ENCODE assay signal across 12 cellular contexts in genomic region chr15:48974865-48975264, GRCh38. TPM values are rescaled to one million over a fixed set of nuclear protein-coding genes. Genes with fewer than 3 reads are reported as not detected.
DNase-seq lines count a peak whose midpoint lies in the region; ATAC-seq, FAIRE-seq and TF ChIP-seq lines count a peak whose summit lies in the region.
"Had no signal": no experiment of that assay in that cellular context is flagged by ENCODE, and none has a peak within 500 bp of the region (broad histone marks: within the 10 kb centered on the region; RNA-seq: fewer than 3 reads in every experiment).

No MANE protein-coding gene starts in this region.

- no peaks in the 10 kb centered on the region for H3K79me2 ChIP-seq in K562 (ENCODE audit: control insufficient read depth, insufficient read depth, low read length)

- no TSS peak for BruUV-seq in K562 (replicated peaks; lab: Mats Ljungman, UMichigan)

- no peak for TF ChIP-seq POLR2A in K562 (conservative IDR thresholded peaks at IDR 0.05)

- H3K4me3 ChIP-seq in BE2C (ENCODE audit: low read depth, low read length) (no peak overlapping the region), K562 (no peak overlapping the region)
- H3K4me3 ChIP-seq: lung had no signal

- no peaks in the 10 kb centered on the region for H3K36me3 Mint-ChIP-seq in mesothelial cell of epicardium
- no peaks in the 10 kb centered on the region for H3K36me3 Mint-ChIP-seq in activated CD4-positive, alpha-beta memory T cell treated with anti-CD3 and anti-CD28 coated beads for 36 hours

- peak; percentile 72 for ATAC-seq in K562
- no peak for ATAC-seq in GM21447 (IDR thresholded peaks at IDR 0.05; ENCODE audit: unreplicated experiment)

- H3K27ac ChIP-seq in K562 (ENCODE audit: extremely low read depth, low read depth, low read length) = no peak overlapping the region; the same call in 2 of the 3 replicates

- whole genome bisulfite sequencing in K562 (ENCODE audit: insufficient coverage, low coverage, missing lambda C conversion rate) = 13% methylated on average over 2 of the region's 2 CpGs

- H3K9me3 Mint-ChIP-seq in mesothelial cell of epicardium = peaks cover 7% of the 10 kb centered on the region
- H3K9me3 Mint-ChIP-seq in activated CD4-positive, alpha-beta memory T cell treated with anti-CD3 and anti-CD28 coated beads for 36 hours = no peaks in the 10 kb centered on the region
- H3K9me3 Mint-ChIP-seq: activated B cell treated with CpG ODN at 0.5 μM for 24 hours had no signal

- intact Hi-C loops in K562 (cut with micrococcal nuclease) = no loop called here
- intact Hi-C loops in activated CD4-positive, alpha-beta memory T cell treated with anti-CD3 and anti-CD28 coated beads for 36 hours (cut with micrococcal nuclease) = loop anchor here (2.0 kb wide), 1 partner anchor 112 kb away; no protein-coding TSS in a partner anchor

- H3K4me3 Mint-ChIP-seq in mesothelial cell of epicardium = peak overlapping the region; percentile 67
- no peak overlapping the region for H3K4me3 Mint-ChIP-seq in activated CD4-positive, alpha-beta memory T cell treated with anti-CD3 and anti-CD28 coated beads for 36 hours

- H3K4me2 ChIP-seq in K562 (ENCODE audit: insufficient read depth, low read length) = peak overlapping the region; percentile 77; the same call in 1 of the 2 replicates

- in situ Hi-C loops in K562 (cut with MboI) = no loop called here

- TF ChIP-seq EP300 in K562 (IDR thresholded peaks at IDR 0.05; ENCODE audit: low read length) = no peak

- TF ChIP-seq CTCF in BE2C (IDR thresholded peaks at IDR 0.05; ENCODE audit: low read depth, low read length) = 0 out of 2 replicates have a peak, but pooled peaks have one; percentile 18
- TF ChIP-seq CTCF in K562 (IDR thresholded peaks at IDR 0.05 in 2 of 3, conservative IDR thresholded peaks at IDR 0.05 in 1 of 3; ENCODE audit: insufficient read depth in 2 of 3, low read depth in 1 of 3, low read length in 3 of 3) = peak; percentile 25 to 31 (median 31); a peak in 3 of 6 replicates
- no peak for TF ChIP-seq CTCF in mesothelial cell of epicardium (IDR thresholded peaks at IDR 0.05; ENCODE audit: unreplicated experiment)

- H3K9me1 ChIP-seq in K562 (ENCODE audit: control insufficient read depth, insufficient read depth, low read length) = no peaks in the 10 kb centered on the region

- FAIRE-seq in K562 (lab: Jason Lieb, UNC) = peak; percentile 57
- FAIRE-seq: colon, D721Med had no signal

- peaks cover 3% of the 10 kb centered on the region for H3K27me3 Mint-ChIP-seq in mesothelial cell of epicardium (ENCODE audit: low read depth)
- peaks cover 19% of the 10 kb centered on the region for H3K27me3 Mint-ChIP-seq in activated CD4-positive, alpha-beta memory T cell treated with anti-CD3 and anti-CD28 coated beads for 36 hours

- TF ChIP-seq RAD21 in K562 (CRISPR knock-in tag; conservative IDR thresholded peaks at IDR 0.05 in 1 of 2, IDR thresholded peaks at IDR 0.05 in 1 of 2) = 0 out of 4 replicates have a peak, but pooled peaks have one; percentile 6 to 11

- no peaks in the 10 kb centered on the region for H4K20me1 ChIP-seq in K562 (replicated peaks; ENCODE audit: control insufficient read depth, insufficient read depth, low read length)

- peak overlapping the region; percentile 27 to 75; a peak in 2 of 4 replicates for H3K9ac ChIP-seq in K562 (ENCODE audit: insufficient read depth in 1 of 2, low read depth in 2 of 2, low read length in 2 of 2)

- H3K36me3 ChIP-seq in BE2C = no peaks in the 10 kb centered on the region
- no peaks in the 10 kb centered on the region for H3K36me3 ChIP-seq in K562 (ENCODE audit: control insufficient read depth, insufficient read depth, low read length)

- POLR2A ChIA-PET in K562 (lab: Yijun Ruan, JAX) = interaction anchor here (0.8 to 1.1 kb wide), 3 partner anchors 10 to 19 kb away, joined by 3 to 12 read pairs (median 3); partner anchors contain the start of gene SHC4
- POLR2A ChIA-PET in activated CD4-positive, alpha-beta memory T cell treated with anti-CD3 and anti-CD28 coated beads for 36 hours (lab: Charles Lee) = interaction anchor here (1.3 kb wide), 1 partner anchor 97 kb away, joined by 7 read pairs; the partner anchor contains the start of gene EID1

- H3K9me3 ChIP-seq in BE2C (no peaks in the 10 kb centered on the region), K562 (replicated peaks; ENCODE audit: control insufficient read depth, insufficient read depth, low read depth, low read length) (no peaks in the 10 kb centered on the region)

- DNase-seq in BE2C (peak; percentile 30), LHCN-M2 (ENCODE audit: low read depth) (peak; percentile 19), K562 (ENCODE audit: extremely low read depth in 1 of 4, low spot score in 3 of 4) (peak; percentile 31 to 58 (median 34)), mesothelial cell of epicardium (ENCODE audit: low spot score in 2 of 2, unreplicated experiment in 2 of 2) (no peak), SIG-M5 (lab: John Stamatoyannopoulos, UW) (no peak)
- DNase-seq in activated CD4-positive, CD25-positive, alpha-beta regulatory T cell (lab: John Stamatoyannopoulos, UW) = no peak
- DNase-seq in activated CD4-positive, alpha-beta memory T cell treated with anti-CD3 and anti-CD28 coated beads for 36 hours = no peak
- DNase-seq: activated B cell treated with CpG ODN at 0.5 μM for 24 hours had no signal

- H3K4me1 ChIP-seq in BE2C (peaks cover 4% of the 10 kb centered on the region; the same call in 1 of the 2 replicates), K562 (replicated peaks in 1 of 2; ENCODE audit: control insufficient read depth in 2 of 2, insufficient read depth in 2 of 2, low read length in 2 of 2) (peaks cover 12 to 18% of the 10 kb centered on the region in 2 experiments; a peak in 3 of 5 replicates)

- H3K27me3 ChIP-seq in BE2C (no peaks in the 10 kb centered on the region), K562 (ENCODE audit: control insufficient read depth in 2 of 2, insufficient read depth in 2 of 2, low read length in 2 of 2) (no peaks in the 10 kb centered on the region)

- H3K4me1 Mint-ChIP-seq in mesothelial cell of epicardium = peaks cover 21% of the 10 kb centered on the region
- no peaks in the 10 kb centered on the region for H3K4me1 Mint-ChIP-seq in activated CD4-positive, alpha-beta memory T cell treated with anti-CD3 and anti-CD28 coated beads for 36 hours (ENCODE audit: low read depth)

- H3K27ac Mint-ChIP-seq in mesothelial cell of epicardium = no peak overlapping the region
- no peak overlapping the region for H3K27ac Mint-ChIP-seq in activated CD4-positive, alpha-beta memory T cell treated with anti-CD3 and anti-CD28 coated beads for 36 hours
- H3K27ac Mint-ChIP-seq: activated B cell treated with CpG ODN at 0.5 μM for 24 hours had no signal

- CTCF ChIA-PET in K562 (lab: Yijun Ruan, JAX; ENCODE audit: low intra/inter-chr PET ratio) = no interaction called here
- CTCF ChIA-PET in activated CD4-positive, alpha-beta memory T cell treated with anti-CD3 and anti-CD28 coated beads for 36 hours (lab: Charles Lee) = interaction anchor here (0.7 to 5.9 kb wide), 18 partner anchors 10 to 1028 kb away, joined by 3 to 92 read pairs (median 5); partner anchors contain the start of genes EID1 and SHC4

- H2AFZ ChIP-seq in K562 (ENCODE audit: low read depth, low read length) = peak overlapping the region; percentile 100

TF ChIP-seq in K562, 482 proteins besides CTCF, POLR2A, EP300 and RAD21 (continues in another document):
- TF ChIP-seq RBM15 (IDR thresholded peaks at IDR 0.05; ENCODE audit: insufficient read depth, low read length) (no peak), RB1 (IDR thresholded peaks at IDR 0.05; ENCODE audit: low read depth) (no peak), VEZF1 (CRISPR knock-in tag; IDR thresholded peaks at IDR 0.05) (no peak)

RNA-seq across cellular contexts. Expression of gene SHC4, which starts 11.1 kb away (rescaled TPM):
- 0.82 TPM for polyA plus RNA-seq in BE2C (2012; ENCODE audit: insufficient read depth, insufficient read length, low read depth)
- total RNA-seq in LHCN-M2 (2014; rRNA removed) = 2.1 and 2.4 TPM in 2 replicates
- 0.43 TPM for polyA plus RNA-seq in LHCN-M2 (2012)
- 2.0 and 3.6 TPM in 2 replicates for total RNA-seq in K562 (2011; cell fraction: chromatin; rRNA removed; ENCODE audit: low replicate concordance)
- 1.4 and 2.0 TPM in 2 replicates for total RNA-seq in K562 (2011; cell fraction: nucleolus; rRNA removed)
- total RNA-seq in K562 (2011; cell fraction: nucleoplasm; rRNA removed) = 2.9 and 3.5 TPM in 2 replicates
- 0.24 and 0.73 TPM in 2 replicates for total RNA-seq in K562 (2014; rRNA removed)
- 0.55 and 0.89 TPM in 2 replicates for total RNA-seq in K562 (2014; rRNA removed; fragmentation: Illumina TruSeq; extraction: Trizol)
- 0.45 and 0.69 TPM in 2 replicates for total RNA-seq in K562 (2015; rRNA removed; fragmentation: Illumina TruSeq; extraction: Trizol)
- total RNA-seq in K562 (2021) = 0.40 and 0.51 TPM in 2 replicates
- 1.2 and 1.6 TPM in 2 replicates for polyA plus RNA-seq in K562 (2011; rRNA removed)
- 0.42 and 0.96 TPM in 2 replicates for polyA plus RNA-seq in K562 (2011; cell fraction: cytosol; rRNA removed)
- 4.1 and 4.8 TPM in 2 replicates for polyA plus RNA-seq in K562 (2011; cell fraction: nucleus; rRNA removed)
- 0.70 and 0.73 TPM in 2 replicates for polyA plus RNA-seq in K562 (2012)
- polyA plus RNA-seq in K562 (2014; fragmentation: Illumina TruSeq; extraction: Trizol) = 0.43 and 0.89 TPM in 2 replicates
- polyA plus RNA-seq in K562 (2014; fragmentation: Nextera tagmentation; extraction: Ambion mirVana) = 1 to 10 TPM in 1 of 2 experiments, under 1 TPM in 1; 0.67 to 1.0 TPM
- 0.52 and 1.1 TPM in 2 replicates for polyA plus RNA-seq in K562 (2014; rRNA removed)
- 2.6 and 3.5 TPM in 2 replicates for polyA minus RNA-seq in K562 (2011; rRNA and poly(A)+ RNA removed)
- polyA minus RNA-seq in K562 (2011; cell fraction: cytosol; rRNA and poly(A)+ RNA removed) = not detected in 2 replicates
- 1.5 and 4.1 TPM in 2 replicates for polyA minus RNA-seq in K562 (2011; cell fraction: nucleus; rRNA and poly(A)+ RNA removed)
- total RNA-seq in mesothelial cell of epicardium = 0.58 to 0.90 TPM (median 0.64 TPM) in 3 replicates
- total RNA-seq in activated CD4-positive, alpha-beta memory T cell treated with anti-CD3 and anti-CD28 coated beads for 36 hours = 1 to 10 TPM; 1.9 to 2.6 TPM
- total RNA-seq: activated B cell treated with CpG ODN at 0.5 μM for 24 hours had no signal

Comparison
In these comparisons a context has a peak if more than half of its experiments do, and no peak if none do; other contexts are left out.
1. DNase-seq: peak in BE2C (single experiment), LHCN-M2 (single experiment) and K562 (4 of 4); none in mesothelial cell of epicardium (0 of 2), activated CD4-positive, CD25-positive, alpha-beta regulatory T cell (0 of 4), activated CD4-positive, alpha-beta memory T cell treated with anti-CD3 and anti-CD28 coated beads for 36 hours (single experiment) and SIG-M5 (single experiment).